Comparison of ENCODE assay signal across 17 cellular contexts in the genomic region with DNA sequence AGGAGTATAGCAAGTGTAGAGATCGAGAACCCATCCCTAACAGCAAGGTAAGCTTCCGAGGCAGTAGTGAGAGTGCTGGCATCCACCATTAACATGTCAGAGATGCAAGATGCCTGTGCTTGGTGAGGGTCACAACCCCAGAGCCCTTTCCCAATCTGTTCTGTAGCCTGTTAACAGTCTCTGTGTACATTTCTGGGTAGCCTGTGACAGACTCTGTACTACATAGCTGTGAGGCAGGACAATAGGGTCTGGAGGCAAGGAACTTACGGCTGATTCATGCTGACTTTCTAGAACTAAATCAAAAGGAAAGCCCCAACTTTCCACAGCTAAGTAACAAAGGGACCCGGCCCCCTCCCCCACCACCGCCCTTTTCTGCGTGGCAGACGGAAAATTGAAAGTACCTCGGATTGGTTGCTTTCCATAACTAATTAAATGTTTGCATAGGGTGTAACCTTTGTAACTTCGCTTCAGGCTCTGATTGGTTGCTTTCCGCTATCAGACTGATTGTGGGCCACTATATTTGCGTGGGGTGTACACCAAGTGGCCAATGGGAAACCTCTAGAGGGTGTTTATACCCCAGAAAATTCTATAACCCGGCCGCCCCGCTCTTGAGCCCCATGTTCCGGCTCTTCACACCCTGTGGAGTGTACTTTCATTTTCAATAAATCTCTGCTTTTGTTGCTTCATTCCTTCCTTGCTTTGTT. TPM values are rescaled to one million over a fixed set of nuclear protein-coding genes. Genes with fewer than 3 reads are reported as not detected.
DNase-seq lines count a peak whose midpoint lies in the region; ATAC-seq and TF ChIP-seq lines count a peak whose summit lies in the region.
"Had no signal": no experiment of that assay in that cellular context is flagged by ENCODE, and none has a peak within 500 bp of the region (broad histone marks: within the 10 kb centered on the region; RNA-seq: fewer than 3 reads in every experiment).

No MANE protein-coding gene starts in this region.

- intact Hi-C loops in heart right ventricle (cut with DNase I) = loop anchor here in 1 of 10 donors (10.0 kb wide), 1 partner anchor 323 kb away; a partner anchor contains a TSS
- intact Hi-C loops in stomach (cut with DNase I; ENCODE audit: low total_unique reads) = no loop called here

- H2BK12ac ChIP-seq in neuronal stem cell (ENCODE audit: low read length) = no peak overlapping the region

- peak overlapping the region; percentile 45 for H3K4me3 Mint-ChIP-seq in T-helper 1 cell treated with Interleukin-12 subunit alpha and Interleukin-12 subunit beta and Interleukin-4 antibody, amounts not matched to agents 30 μg/mL and 1 μg/mL, for 36 hours
- H3K4me3 Mint-ChIP-seq in effector memory CD8-positive, alpha-beta T cell = peak overlapping the region; percentile 87 to 96

- no peak overlapping the region for H3K23ac ChIP-seq in neuronal stem cell (ENCODE audit: low read depth, low read length, poor library complexity)

- no peak for TF ChIP-seq EP300 in stomach (IDR thresholded peaks at IDR 0.05)

- no peak for TF ChIP-seq POLR2A in stomach (IDR thresholded peaks at IDR 0.05)

- no peak overlapping the region for H3K4me3 ChIP-seq in neuronal stem cell (ENCODE audit: low read length in 2 of 2)
- no peak overlapping the region for H3K4me3 ChIP-seq in heart right ventricle
- no peak overlapping the region for H3K4me3 ChIP-seq in stomach

- peaks cover 6% of the 10 kb centered on the region for H3K36me3 Mint-ChIP-seq in T-helper 1 cell treated with Interleukin-12 subunit alpha and Interleukin-12 subunit beta and Interleukin-4 antibody, amounts not matched to agents 30 μg/mL and 1 μg/mL, for 36 hours (ENCODE audit: low read depth)
- peaks cover 23% of the 10 kb centered on the region for H3K36me3 Mint-ChIP-seq in effector memory CD8-positive, alpha-beta T cell (ENCODE audit: insufficient read depth)

- H4K91ac ChIP-seq in neuronal stem cell (ENCODE audit: low read depth, low read length, poor library complexity) = no peak overlapping the region

- no peak overlapping the region for H2BK15ac ChIP-seq in neuronal stem cell (ENCODE audit: low read length)

- H3K18ac ChIP-seq in neuronal stem cell (ENCODE audit: low read length) = no peak overlapping the region

- no peak overlapping the region for H2AK5ac ChIP-seq in neuronal stem cell (ENCODE audit: low read depth, low read length)

- H3K79me1 ChIP-seq in neuronal stem cell (ENCODE audit: low read depth, low read length) = no peaks in the 10 kb centered on the region

- H3K27ac Mint-ChIP-seq in T-helper 1 cell treated with Interleukin-12 subunit alpha and Interleukin-12 subunit beta and Interleukin-4 antibody, amounts not matched to agents 30 μg/mL and 1 μg/mL, for 36 hours = peak overlapping the region; percentile 41
- peak overlapping the region in 1 of 2 donors; percentile 94 for H3K27ac Mint-ChIP-seq in effector memory CD8-positive, alpha-beta T cell
- H3K27ac Mint-ChIP-seq: H9 had no signal

- H3K36me3 ChIP-seq in neuronal stem cell (replicated peaks in 1 of 2; ENCODE audit: control insufficient read depth in 2 of 2, insufficient read depth in 2 of 2, low read length in 2 of 2) (no peaks in the 10 kb centered on the region), heart right ventricle (no peaks in the 10 kb centered on the region), stomach (no peaks in the 10 kb centered on the region)

- H2AFZ ChIP-seq in neuronal stem cell (ENCODE audit: low read length) = peak overlapping the region; percentile 92

- no peak overlapping the region for H3K9ac ChIP-seq in neuronal stem cell (ENCODE audit: low read depth, low read length, poor library complexity)

- no peak overlapping the region for H3K4me2 ChIP-seq in neuronal stem cell (ENCODE audit: insufficient read depth, low read length, poor library complexity, severe bottlenecking)

- H3K27me3 ChIP-seq in neuronal stem cell (ENCODE audit: control insufficient read depth in 3 of 3, insufficient read depth in 3 of 3, low read depth in 1 of 3, low read length in 3 of 3) (no peaks in the 10 kb centered on the region), heart right ventricle (no peaks in the 10 kb centered on the region), stomach (no peaks in the 10 kb centered on the region)

- no peak overlapping the region for H4K8ac ChIP-seq in neuronal stem cell (ENCODE audit: low read depth, low read length)

- no peak overlapping the region for H3K14ac ChIP-seq in neuronal stem cell (ENCODE audit: low read length)

- no peak for TF ChIP-seq CTCF in heart right ventricle (IDR thresholded peaks at IDR 0.05)
- TF ChIP-seq CTCF in stomach (IDR thresholded peaks at IDR 0.05) = no peak

- H2BK5ac ChIP-seq in neuronal stem cell (ENCODE audit: low read length) = no peak overlapping the region

- H3K4me1 ChIP-seq in neuronal stem cell (ENCODE audit: control insufficient read depth in 2 of 2, insufficient read depth in 1 of 2, low read depth in 1 of 2, low read length in 2 of 2) (peaks cover 0 to 1% of the 10 kb centered on the region in 2 donors), heart right ventricle (peaks cover 0 to 23% (median 18%) of the 10 kb centered on the region in 9 donors), stomach (peaks cover 6 to 21% (median 18%) of the 10 kb centered on the region in 4 donors)

- no peak overlapping the region for H2BK120ac ChIP-seq in neuronal stem cell (ENCODE audit: low read depth, low read length)

- DNase-seq in T-helper 1 cell (no peak), NCI-H69 (lab: John Stamatoyannopoulos, UW) (peak; percentile 38), neuronal stem cell (ENCODE audit: low spot score) (no peak), heart right ventricle (no peak), stomach (no peak)
- DNase-seq in effector memory CD8-positive, alpha-beta T cell = no peak
- DNase-seq: 8988T; H9; Kasumi-1; NCI-H187; NCI-H748 treated with DMSO at 0.1 percent for 48 hours; SHP77 treated with DMSO at 0.1 percent for 48 hours; stimulated activated CD4-positive, alpha-beta T cell treated with anti-CD3 and anti-CD28 coated beads, Interleukin-4, amount 100 ng/mL, for 4 hours had no signal

- no peaks in the 10 kb centered on the region for H3K9me3 ChIP-seq in neuronal stem cell (replicated peaks in 1 of 2; ENCODE audit: control insufficient read depth in 2 of 2, insufficient read depth in 1 of 2, low read depth in 1 of 2, low read length in 2 of 2)
- no peaks in the 10 kb centered on the region for H3K9me3 ChIP-seq in heart right ventricle
- H3K9me3 ChIP-seq in stomach = no peaks in the 10 kb centered on the region

- H3K27ac ChIP-seq in neuronal stem cell (replicated peaks; ENCODE audit: low read length) (no peak overlapping the region), heart right ventricle (no peak overlapping the region), stomach (no peak overlapping the region)

- no peak for ATAC-seq in effector memory CD8-positive, alpha-beta T cell (replicated peaks)
- ATAC-seq in heart right ventricle (no peak), GM21367 (IDR thresholded peaks at IDR 0.05; ENCODE audit: unreplicated experiment) (no peak)
- ATAC-seq: sciatic nerve; stimulated activated memory B cell treated with anti-CD40 and anti-IgM and Interleukin-4, amounts not matched to agents 10 μg/mL and 1 μg/mL and 100 μg/mL, for 72 hours had no signal

- H3K4me1 Mint-ChIP-seq in T-helper 1 cell treated with Interleukin-12 subunit alpha and Interleukin-12 subunit beta and Interleukin-4 antibody, amounts not matched to agents 30 μg/mL and 1 μg/mL, for 36 hours (ENCODE audit: low read depth) = peaks cover 33% of the 10 kb centered on the region
- peaks cover 22 to 28% of the 10 kb centered on the region in 2 donors for H3K4me1 Mint-ChIP-seq in effector memory CD8-positive, alpha-beta T cell (ENCODE audit: low read depth in 2 of 2)

- H3K27me3 Mint-ChIP-seq in T-helper 1 cell treated with Interleukin-12 subunit alpha and Interleukin-12 subunit beta and Interleukin-4 antibody, amounts not matched to agents 30 μg/mL and 1 μg/mL, for 36 hours (ENCODE audit: low read depth) = no peaks in the 10 kb centered on the region
- H3K27me3 Mint-ChIP-seq in effector memory CD8-positive, alpha-beta T cell = no peaks in the 10 kb centered on the region
- H3K27me3 Mint-ChIP-seq: stimulated activated memory B cell treated with anti-CD40 and anti-IgM and Interleukin-4, amounts not matched to agents 10 μg/mL and 1 μg/mL and 100 μg/mL, for 72 hours had no signal

- no peaks in the 10 kb centered on the region for H3K9me3 Mint-ChIP-seq in T-helper 1 cell treated with Interleukin-12 subunit alpha and Interleukin-12 subunit beta and Interleukin-4 antibody, amounts not matched to agents 30 μg/mL and 1 μg/mL, for 36 hours
- H3K9me3 Mint-ChIP-seq in effector memory CD8-positive, alpha-beta T cell = no peaks in the 10 kb centered on the region
- H3K9me3 Mint-ChIP-seq: stimulated activated memory B cell treated with anti-CD40 and anti-IgM and Interleukin-4, amounts not matched to agents 10 μg/mL and 1 μg/mL and 100 μg/mL, for 72 hours had no signal

- no CpG with 5 or more reads among the region's 15 CpGs for WGBS in neuronal stem cell (ENCODE audit: extremely low coverage in 2 of 2, insufficient read length in 2 of 2, insufficient replicate concordance in 1 of 2), 2 donors
- WGBS in heart right ventricle, 2 donors = 97% methylated on average over 15 of the region's 15 CpGs
- 85 to 90% (median 86%) methylated on average over 15 of the region's 15 CpGs for WGBS in stomach, 5 donors

- H3K4ac ChIP-seq in neuronal stem cell (ENCODE audit: low read length) = no peak overlapping the region

RNA-seq across cellular contexts. Expression of a gene that starts 1.4 kb away (rescaled TPM):
- 10.3 TPM for polyA plus RNA-seq in neuronal stem cell (2013, experiment 1 of 2)
- polyA plus RNA-seq in neuronal stem cell (2013, experiment 2 of 2) = 10.3 TPM
- 10 to 100 TPM; 15.2 to 23.7 (median 18.3) TPM for total RNA-seq in heart right ventricle
- 10 to 100 TPM in 1 of 2 donors, 1 to 10 TPM in 1; 9.6 to 14.4 TPM for polyA plus RNA-seq in heart right ventricle
- 100 to 1,000 TPM in 1 of 5 donors, 10 to 100 TPM in 3, 1 to 10 TPM in 1; 5.3 to 148 (median 26.7) TPM for total RNA-seq in stomach
- 1 to 10 TPM; 2.9 to 6.7 (median 3.9) TPM for polyA plus RNA-seq in stomach
